In genomic region chr4:112231779-112232713, GRCh38 we compare ENCODE assay signal across 8 cellular contexts. TPM values are rescaled to one million over a fixed set of nuclear protein-coding genes. Genes with fewer than 3 reads are reported as not detected.
DNase-seq lines count a peak whose midpoint lies in the region; ATAC-seq lines count a peak whose summit lies in the region.

Gene AP1AR, plus strand, starts transcription at chr4:112231787. Its CDS starts 305 bp downstream, at chr4:112232092.

- peak within 1 kb of the TSS; percentile 96 to 97 for H3K9ac ChIP-seq in mucosa of rectum (ENCODE audit: low read depth in 1 of 2, low read length in 2 of 2)

- H3K4me3 ChIP-seq in mucosa of rectum (ENCODE audit: low read length in 2 of 2): peak within 1 kb of the TSS; percentile 89 to 97

- peak; percentile 63 for ATAC-seq in GM21360 (IDR thresholded peaks at IDR 0.05; ENCODE audit: unreplicated experiment)

- H3K9me3 ChIP-seq in mucosa of rectum (ENCODE audit: control insufficient read depth in 2 of 2, low read length in 2 of 2): no peaks in the 10 kb centered on the region

- H3K36me3 ChIP-seq in mucosa of rectum (ENCODE audit: control insufficient read depth in 2 of 2, insufficient read depth in 2 of 2, low read length in 2 of 2): no peaks in the 10 kb centered on the region

- H3K27ac ChIP-seq in epithelial cell of prostate: peak within 1 kb of the TSS; percentile 99
- peak within 1 kb of the TSS; percentile 99 to 100 for H3K27ac ChIP-seq in mucosa of rectum (ENCODE audit: low read depth in 2 of 2, low read length in 2 of 2)

- no peaks in the 10 kb centered on the region for H3K27me3 ChIP-seq in mucosa of rectum (ENCODE audit: control insufficient read depth in 2 of 2, insufficient read depth in 2 of 2, low read length in 2 of 2)

- H3K4me1 ChIP-seq in mucosa of rectum (ENCODE audit: control insufficient read depth in 2 of 2, insufficient read depth in 2 of 2, low read length in 2 of 2): peaks cover 3 to 9% of the 10 kb centered on the region in 2 donors

- peak; percentile 90 for DNase-seq in DMS 273 (lab: John Stamatoyannopoulos, UW; ENCODE audit: unreplicated experiment)
- peak; percentile 84 for DNase-seq in HT1080 (ENCODE audit: low read depth)
- peak; percentile 88 for DNase-seq in OCI-M1 (lab: John Stamatoyannopoulos, UW)
- peak; percentile 64 for DNase-seq in activated T-cell treated with anti-CD3 and anti-CD28 coated beads for 4 hours
- no peak for DNase-seq in epithelial cell of prostate (ENCODE audit: low read depth, low spot score)
- peak; percentile 87 for DNase-seq in stimulated activated CD8-positive, alpha-beta memory T cell treated with anti-CD3 and anti-CD28 coated beads, Interleukin-4, amount 100 ng/mL, for 48 hours

RNA-seq across cellular contexts. Expression of gene AP1AR, which starts in this region (rescaled TPM):
- 26.3 and 27.9 TPM in 2 replicates for total RNA-seq in HT1080 (2014; rRNA removed; shearing (Covaris generic))
- 39.3 and 45.2 TPM in 2 replicates for polyA plus RNA-seq in HT1080 (2015; cell fraction: cytosol; rRNA removed)
- 36.7 and 37.5 TPM in 2 replicates for polyA plus RNA-seq in HT1080 (2015; cell fraction: nucleus; rRNA removed)
